Comparison of ENCODE assay signal across 15 cellular contexts in genomic region chr9:136028760-136029470, GRCh38.
DNase-seq lines count a peak whose midpoint lies in the region; ATAC-seq and TF ChIP-seq lines count a peak whose summit lies in the region.
"Had no signal": no experiment of that assay in that cellular context is flagged by ENCODE, and none has a peak within 500 bp of the region (broad histone marks: within the 10 kb centered on the region; RNA-seq: fewer than 3 reads in every experiment).

No MANE protein-coding gene starts in this region.

- intact Hi-C loops in cardiac septum (cut with DNase I) (no loop called here), left ventricle myocardium inferior (cut with micrococcal nuclease) (no loop called here), lower lobe of right lung (cut with DNase I) (no loop called here)

- H3K36me3 ChIP-seq in left ventricle myocardium inferior (peaks cover 14% of the 10 kb centered on the region), lower lobe of right lung (no peaks in the 10 kb centered on the region)

- H3K4me3 ChIP-seq in left ventricle myocardium inferior, result no peak overlapping the region
- no peak overlapping the region for H3K4me3 ChIP-seq in lower lobe of right lung

- H3K27me3 ChIP-seq in left ventricle myocardium inferior (ENCODE audit: low read depth) (no peaks in the 10 kb centered on the region), lower lobe of right lung (ENCODE audit: low read depth) (no peaks in the 10 kb centered on the region)

- H3K9me3 ChIP-seq in left ventricle myocardium inferior (replicated peaks), result no peaks in the 10 kb centered on the region
- H3K9me3 ChIP-seq in lower lobe of right lung, result no peaks in the 10 kb centered on the region

- peaks cover 36% of the 10 kb centered on the region for H3K4me1 ChIP-seq in left ventricle myocardium inferior
- H3K4me1 ChIP-seq in lower lobe of right lung, result peaks cover 35% of the 10 kb centered on the region

- DNase-seq in cardiac septum (ENCODE audit: low spot score) (peak; percentile 67), left ventricle myocardium inferior (no peak), cerebellar cortex (ENCODE audit: low spot score) (peak; percentile 68), lower lobe of right lung (peak; percentile 35), hippocampal formation (lab: John Stamatoyannopoulos, UW) (no peak)
- DNase-seq in activated CD4-positive, CD25-positive, alpha-beta regulatory T cell treated with anti-CD3 and anti-CD28 coated beads, Interleukin-2, amount 50 U/mL, for 72 hours, result no peak
- DNase-seq: DND-41, HFFc6, NCI-H1417 treated with DMSO at 0.1 percent for 48 hours, NCI-H1930, NCI-H226, NCI-H524, NCI-H82, OCI-M1 had no signal

- H3K27ac ChIP-seq in left ventricle myocardium inferior (replicated peaks) (no peak overlapping the region), lower lobe of right lung (peak overlapping the region; percentile 18)

- no peak for TF ChIP-seq CTCF in left ventricle myocardium inferior (IDR thresholded peaks at IDR 0.05; ENCODE audit: borderline replicate concordance)
- TF ChIP-seq CTCF in lower lobe of right lung (IDR thresholded peaks at IDR 0.05), result no peak

- ATAC-seq in lower lobe of right lung, result peak in 1 of 2 donors; percentile 4
- no peak for ATAC-seq in HG02970 (IDR thresholded peaks at IDR 0.05; ENCODE audit: low FRiP score, unreplicated experiment)

Comparison
In these comparisons a context has a peak if more than half of its experiments do, and no peak if none do; other contexts are left out.
1. DNase-seq: peak in cardiac septum (single experiment), cerebellar cortex (single experiment) and lower lobe of right lung (single experiment); none in left ventricle myocardium inferior (single experiment), hippocampal formation (0 of 2) and activated CD4-positive, CD25-positive, alpha-beta regulatory T cell treated with anti-CD3 and anti-CD28 coated beads, Interleukin-2, amount 50 U/mL, for 72 hours (single experiment).